In genomic region chr20:36149469-36149868, GRCh38 we compare ENCODE assay signal across 1 cellular context.
A peak's percentile ranks its signal among the peaks of the same experiment; 100 is the strongest.
TF ChIP-seq lines count a peak whose summit lies in the region.

No MANE protein-coding gene starts in this region.

TF ChIP-seq in HepG2, 621 proteins besides CTCF, POLR2A, EP300 and RAD21 (continued from another document and continues in another):
- TF ChIP-seq HMGXB4 (CRISPR knock-in tag; IDR thresholded peaks at IDR 0.05; ENCODE audit: borderline replicate concordance in 1 of 2, low read depth in 1 of 2) = no peak
- TF ChIP-seq, protein P1, sequence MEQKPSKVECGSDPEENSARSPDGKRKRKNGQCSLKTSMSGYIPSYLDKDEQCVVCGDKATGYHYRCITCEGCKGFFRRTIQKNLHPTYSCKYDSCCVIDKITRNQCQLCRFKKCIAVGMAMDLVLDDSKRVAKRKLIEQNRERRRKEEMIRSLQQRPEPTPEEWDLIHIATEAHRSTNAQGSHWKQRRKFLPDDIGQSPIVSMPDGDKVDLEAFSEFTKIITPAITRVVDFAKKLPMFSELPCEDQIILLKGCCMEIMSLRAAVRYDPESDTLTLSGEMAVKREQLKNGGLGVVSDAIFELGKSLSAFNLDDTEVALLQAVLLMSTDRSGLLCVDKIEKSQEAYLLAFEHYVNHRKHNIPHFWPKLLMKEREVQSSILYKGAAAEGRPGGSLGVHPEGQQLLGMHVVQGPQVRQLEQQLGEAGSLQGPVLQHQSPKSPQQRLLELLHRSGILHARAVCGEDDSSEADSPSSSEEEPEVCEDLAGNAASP (CRISPR knock-in tag; IDR thresholded peaks at IDR 0.05; ENCODE audit: borderline replicate concordance) = no peak
- TF ChIP-seq, protein P2, sequence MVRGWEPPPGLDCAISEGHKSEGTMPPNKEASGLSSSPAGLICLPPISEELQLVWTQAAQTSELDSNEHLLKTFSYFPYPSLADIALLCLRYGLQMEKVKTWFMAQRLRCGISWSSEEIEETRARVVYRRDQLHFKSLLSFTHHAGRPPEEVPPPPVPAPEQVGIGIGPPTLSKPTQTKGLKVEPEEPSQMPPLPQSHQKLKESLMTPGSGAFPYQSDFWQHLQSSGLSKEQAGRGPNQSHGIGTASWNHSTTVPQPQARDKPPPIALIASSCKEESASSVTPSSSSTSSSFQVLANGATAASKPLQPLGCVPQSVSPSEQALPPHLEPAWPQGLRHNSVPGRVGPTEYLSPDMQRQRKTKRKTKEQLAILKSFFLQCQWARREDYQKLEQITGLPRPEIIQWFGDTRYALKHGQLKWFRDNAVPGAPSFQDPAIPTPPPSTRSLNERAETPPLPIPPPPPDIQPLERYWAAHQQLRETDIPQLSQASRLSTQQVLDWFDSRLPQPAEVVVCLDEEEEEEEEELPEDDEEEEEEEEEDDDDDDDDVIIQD (CRISPR knock-in tag; IDR thresholded peaks at IDR 0.05; ENCODE audit: low read depth) = no peak
- no peak for TF ChIP-seq ZNF704 (CRISPR knock-in tag; IDR thresholded peaks at IDR 0.05; ENCODE audit: borderline replicate concordance)
- no peak for TF ChIP-seq ZNF510 (CRISPR knock-in tag; IDR thresholded peaks at IDR 0.05; ENCODE audit: low read depth)
- TF ChIP-seq ZIK1 (CRISPR knock-in tag; IDR thresholded peaks at IDR 0.05; ENCODE audit: borderline replicate concordance, low read depth) = 0 out of 2 replicates have a peak, but pooled peaks have one; percentile 30
- 0 out of 2 replicates have a peak, but pooled peaks have one; percentile 56 for TF ChIP-seq ZNF543 (CRISPR knock-in tag; IDR thresholded peaks at IDR 0.05)
- TF ChIP-seq NR2F1 (CRISPR knock-in tag; IDR thresholded peaks at IDR 0.05) = no peak
- TF ChIP-seq ZNF605 (CRISPR knock-in tag; IDR thresholded peaks at IDR 0.05) = no peak
- no peak for TF ChIP-seq ZBTB21 (CRISPR knock-in tag; IDR thresholded peaks at IDR 0.05)
- TF ChIP-seq DRAP1 (CRISPR knock-in tag; IDR thresholded peaks at IDR 0.05) = no peak
- no peak for TF ChIP-seq ZSCAN9 (CRISPR knock-in tag; IDR thresholded peaks at IDR 0.05; ENCODE audit: borderline replicate concordance)
- no peak for TF ChIP-seq E2F2 (CRISPR knock-in tag; IDR thresholded peaks at IDR 0.05; ENCODE audit: borderline replicate concordance)
- no peak for TF ChIP-seq ZFP36L2 (CRISPR knock-in tag; IDR thresholded peaks at IDR 0.05)
- no peak for TF ChIP-seq MED1 (CRISPR knock-in tag; IDR thresholded peaks at IDR 0.05)
- TF ChIP-seq FLYWCH1 (CRISPR knock-in tag; IDR thresholded peaks at IDR 0.05) = no peak
- TF ChIP-seq, protein P3, sequence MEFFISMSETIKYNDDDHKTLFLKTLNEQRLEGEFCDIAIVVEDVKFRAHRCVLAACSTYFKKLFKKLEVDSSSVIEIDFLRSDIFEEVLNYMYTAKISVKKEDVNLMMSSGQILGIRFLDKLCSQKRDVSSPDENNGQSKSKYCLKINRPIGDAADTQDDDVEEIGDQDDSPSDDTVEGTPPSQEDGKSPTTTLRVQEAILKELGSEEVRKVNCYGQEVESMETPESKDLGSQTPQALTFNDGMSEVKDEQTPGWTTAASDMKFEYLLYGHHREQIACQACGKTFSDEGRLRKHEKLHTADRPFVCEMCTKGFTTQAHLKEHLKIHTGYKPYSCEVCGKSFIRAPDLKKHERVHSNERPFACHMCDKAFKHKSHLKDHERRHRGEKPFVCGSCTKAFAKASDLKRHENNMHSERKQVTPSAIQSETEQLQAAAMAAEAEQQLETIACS (CRISPR knock-in tag; IDR thresholded peaks at IDR 0.05) = no peak
- TF ChIP-seq KDM3A (CRISPR knock-in tag; IDR thresholded peaks at IDR 0.05; ENCODE audit: low read depth) = no peak
- no peak for TF ChIP-seq ZNF607 (CRISPR knock-in tag; IDR thresholded peaks at IDR 0.05; ENCODE audit: borderline replicate concordance)
- TF ChIP-seq GABPB1 (CRISPR knock-in tag; IDR thresholded peaks at IDR 0.05) = 0 out of 2 replicates have a peak, but pooled peaks have one; percentile 20
- TF ChIP-seq ZSCAN21 (CRISPR knock-in tag; IDR thresholded peaks at IDR 0.05; ENCODE audit: borderline replicate concordance) = no peak
- TF ChIP-seq ZNF12 (CRISPR knock-in tag; IDR thresholded peaks at IDR 0.05) = no peak
- no peak for TF ChIP-seq CENPT (CRISPR knock-in tag; IDR thresholded peaks at IDR 0.05; ENCODE audit: low read depth)
- 0 out of 2 replicates have a peak, but pooled peaks have one; percentile 57 for TF ChIP-seq SALL1 (CRISPR knock-in tag; IDR thresholded peaks at IDR 0.05)
- TF ChIP-seq KLF16 (CRISPR knock-in tag; IDR thresholded peaks at IDR 0.05) = no peak
- no peak for TF ChIP-seq TFE3 (CRISPR knock-in tag; IDR thresholded peaks at IDR 0.05)
- TF ChIP-seq ARID2 (CRISPR knock-in tag; IDR thresholded peaks at IDR 0.05; ENCODE audit: borderline replicate concordance) = peak; percentile 5; the same call in 1 of the 2 replicates
- TF ChIP-seq, protein P4, sequence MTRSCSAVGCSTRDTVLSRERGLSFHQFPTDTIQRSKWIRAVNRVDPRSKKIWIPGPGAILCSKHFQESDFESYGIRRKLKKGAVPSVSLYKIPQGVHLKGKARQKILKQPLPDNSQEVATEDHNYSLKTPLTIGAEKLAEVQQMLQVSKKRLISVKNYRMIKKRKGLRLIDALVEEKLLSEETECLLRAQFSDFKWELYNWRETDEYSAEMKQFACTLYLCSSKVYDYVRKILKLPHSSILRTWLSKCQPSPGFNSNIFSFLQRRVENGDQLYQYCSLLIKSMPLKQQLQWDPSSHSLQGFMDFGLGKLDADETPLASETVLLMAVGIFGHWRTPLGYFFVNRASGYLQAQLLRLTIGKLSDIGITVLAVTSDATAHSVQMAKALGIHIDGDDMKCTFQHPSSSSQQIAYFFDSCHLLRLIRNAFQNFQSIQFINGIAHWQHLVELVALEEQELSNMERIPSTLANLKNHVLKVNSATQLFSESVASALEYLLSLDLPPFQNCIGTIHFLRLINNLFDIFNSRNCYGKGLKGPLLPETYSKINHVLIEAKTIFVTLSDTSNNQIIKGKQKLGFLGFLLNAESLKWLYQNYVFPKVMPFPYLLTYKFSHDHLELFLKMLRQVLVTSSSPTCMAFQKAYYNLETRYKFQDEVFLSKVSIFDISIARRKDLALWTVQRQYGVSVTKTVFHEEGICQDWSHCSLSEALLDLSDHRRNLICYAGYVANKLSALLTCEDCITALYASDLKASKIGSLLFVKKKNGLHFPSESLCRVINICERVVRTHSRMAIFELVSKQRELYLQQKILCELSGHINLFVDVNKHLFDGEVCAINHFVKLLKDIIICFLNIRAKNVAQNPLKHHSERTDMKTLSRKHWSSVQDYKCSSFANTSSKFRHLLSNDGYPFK (CRISPR knock-in tag; IDR thresholded peaks at IDR 0.05; ENCODE audit: borderline replicate concordance) = no peak
- TF ChIP-seq KDM2A (CRISPR knock-in tag; IDR thresholded peaks at IDR 0.05; ENCODE audit: borderline replicate concordance, low read depth) = no peak
- no peak for TF ChIP-seq ZBTB8A (CRISPR knock-in tag; IDR thresholded peaks at IDR 0.05; ENCODE audit: borderline replicate concordance, low read depth)
- TF ChIP-seq PAX8 (CRISPR knock-in tag; IDR thresholded peaks at IDR 0.05; ENCODE audit: borderline replicate concordance) = no peak
- TF ChIP-seq ZNF616 (CRISPR knock-in tag; IDR thresholded peaks at IDR 0.05; ENCODE audit: low read depth) = no peak
- no peak for TF ChIP-seq RBAK (CRISPR knock-in tag; IDR thresholded peaks at IDR 0.05)
- TF ChIP-seq SP140L (CRISPR knock-in tag; IDR thresholded peaks at IDR 0.05; ENCODE audit: borderline replicate concordance) = no peak
- TF ChIP-seq GTF3A (CRISPR knock-in tag; conservative IDR thresholded peaks at IDR 0.05) = no peak
- no peak for TF ChIP-seq ZNF839 (CRISPR knock-in tag; IDR thresholded peaks at IDR 0.05; ENCODE audit: borderline replicate concordance)
- no peak for TF ChIP-seq HDAC2 (CRISPR knock-in tag; IDR thresholded peaks at IDR 0.05)
- TF ChIP-seq, protein P5, sequence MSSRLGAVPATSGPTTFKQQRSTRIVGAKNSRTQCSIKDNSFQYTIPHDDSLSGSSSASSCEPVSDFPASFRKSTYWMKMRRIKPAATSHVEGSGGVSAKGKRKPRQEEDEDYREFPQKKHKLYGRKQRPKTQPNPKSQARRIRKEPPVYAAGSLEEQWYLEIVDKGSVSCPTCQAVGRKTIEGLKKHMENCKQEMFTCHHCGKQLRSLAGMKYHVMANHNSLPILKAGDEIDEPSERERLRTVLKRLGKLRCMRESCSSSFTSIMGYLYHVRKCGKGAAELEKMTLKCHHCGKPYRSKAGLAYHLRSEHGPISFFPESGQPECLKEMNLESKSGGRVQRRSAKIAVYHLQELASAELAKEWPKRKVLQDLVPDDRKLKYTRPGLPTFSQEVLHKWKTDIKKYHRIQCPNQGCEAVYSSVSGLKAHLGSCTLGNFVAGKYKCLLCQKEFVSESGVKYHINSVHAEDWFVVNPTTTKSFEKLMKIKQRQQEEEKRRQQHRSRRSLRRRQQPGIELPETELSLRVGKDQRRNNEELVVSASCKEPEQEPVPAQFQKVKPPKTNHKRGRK (CRISPR knock-in tag; IDR thresholded peaks at IDR 0.05) = no peak
- 0 out of 2 replicates have a peak, but pooled peaks have one; percentile 21 for TF ChIP-seq FOSL2 (CRISPR knock-in tag; IDR thresholded peaks at IDR 0.05)
- 0 out of 2 replicates have a peak, but pooled peaks have one; percentile 25 for TF ChIP-seq ZNF788 (CRISPR knock-in tag; IDR thresholded peaks at IDR 0.05; ENCODE audit: borderline replicate concordance)
- no peak for TF ChIP-seq ZNF589 (CRISPR knock-in tag; conservative IDR thresholded peaks at IDR 0.05)
- no peak for TF ChIP-seq ZNF644 (CRISPR knock-in tag; IDR thresholded peaks at IDR 0.05; ENCODE audit: low read depth)
- TF ChIP-seq ZNF24 (IDR thresholded peaks at IDR 0.05) = no peak
- no peak for TF ChIP-seq ZNF652 (CRISPR knock-in tag; IDR thresholded peaks at IDR 0.05; ENCODE audit: borderline replicate concordance, low read depth)
- TF ChIP-seq, protein P6, sequence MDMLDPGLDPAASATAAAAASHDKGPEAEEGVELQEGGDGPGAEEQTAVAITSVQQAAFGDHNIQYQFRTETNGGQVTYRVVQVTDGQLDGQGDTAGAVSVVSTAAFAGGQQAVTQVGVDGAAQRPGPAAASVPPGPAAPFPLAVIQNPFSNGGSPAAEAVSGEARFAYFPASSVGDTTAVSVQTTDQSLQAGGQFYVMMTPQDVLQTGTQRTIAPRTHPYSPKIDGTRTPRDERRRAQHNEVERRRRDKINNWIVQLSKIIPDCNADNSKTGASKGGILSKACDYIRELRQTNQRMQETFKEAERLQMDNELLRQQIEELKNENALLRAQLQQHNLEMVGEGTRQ (IDR thresholded peaks at IDR 0.05; ENCODE audit: low read depth, low read length) = 0 out of 2 replicates have a peak, but pooled peaks have one; percentile 2
- TF ChIP-seq, protein P6 (CRISPR knock-in tag; IDR thresholded peaks at IDR 0.05; ENCODE audit: borderline replicate concordance) = no peak
